8 cellular contexts compared by ENCODE assay signal in genomic region chr16:1929105-1929504, GRCh38. TPM values are rescaled to one million over a fixed set of nuclear protein-coding genes. Genes with fewer than 3 reads are reported as not detected.
DNase-seq lines count a peak whose midpoint lies in the region; ATAC-seq and TF ChIP-seq lines count a peak whose summit lies in the region.

No MANE protein-coding gene starts in this region.

- CTCF ChIA-PET in AG04450 (lab: Charles Lee) = interaction anchor here (0.6 to 5.8 kb wide), 14 partner anchors 12 to 308 kb away, joined by 3 to 83 read pairs (median 6); partner anchors contain the start of genes FAHD1 and MEIOB
- CTCF ChIA-PET in GM10248 (lab: Yijun Ruan, JAX) = interaction anchor here (0.7 to 2.8 kb wide), 15 partner anchors 8 to 157 kb away, joined by 3 to 20 read pairs (median 4); partner anchors contain the start of genes EME2, MRPS34, MSRB1 and NUBP2

- TF ChIP-seq EP300 in transverse colon (IDR thresholded peaks at IDR 0.05; ENCODE audit: low read depth) = no peak

- H3K9me3 ChIP-seq in AG04450 (ENCODE audit: control insufficient read depth, insufficient read depth, low read length) (no peaks in the 10 kb centered on the region), breast epithelium (no peaks in the 10 kb centered on the region), lower lobe of right lung (no peaks in the 10 kb centered on the region), transverse colon (no peaks in the 10 kb centered on the region)

- ATAC-seq in GM18498 (IDR thresholded peaks at IDR 0.05; ENCODE audit: unreplicated experiment) = peak; percentile 31
- peak; percentile 56 to 65 for ATAC-seq in lower lobe of right lung

- 8% methylated on average over 11 of the region's 11 CpGs; no CpG with 5 or more reads in 1 of the 2 donors for WGBS in transverse colon (ENCODE audit: low coverage in 1 of 2), 2 donors

- intact Hi-C loops in breast epithelium (cut with DNase I; ENCODE audit: low total_unique reads) (loop anchor here (5.0 kb wide), 1 partner anchor 62 kb away; no protein-coding TSS in a partner anchor), lower lobe of right lung (cut with DNase I) (no loop called here), transverse colon (cut with DNase I; ENCODE audit: low total_unique reads) (loop anchor here (1.0 kb wide), 1 partner anchor 66 kb away; no protein-coding TSS in a partner anchor)

- peaks cover 15% of the 10 kb centered on the region for H3K27me3 ChIP-seq in AG04450 (ENCODE audit: control insufficient read depth, insufficient read depth, low read length)
- H3K27me3 ChIP-seq in breast epithelium = no peaks in the 10 kb centered on the region
- peaks cover 13% of the 10 kb centered on the region for H3K27me3 ChIP-seq in lower lobe of right lung (ENCODE audit: low read depth)
- peaks cover 3% of the 10 kb centered on the region for H3K27me3 ChIP-seq in transverse colon

- in situ Hi-C loops in transverse colon (cut with MboI; ENCODE audit: low pct_ligation_motif_present in 1 of 4, low pct_unique_long_range_greater_than_20kb in 1 of 4, low sequenced_read_pairs in 3 of 4) = no loop called here

- H3K4me1 ChIP-seq in breast epithelium = no peaks in the 10 kb centered on the region
- H3K4me1 ChIP-seq in lower lobe of right lung = peaks cover 6% of the 10 kb centered on the region
- peaks cover 4 to 15% (median 9%) of the 10 kb centered on the region in 4 donors for H3K4me1 ChIP-seq in transverse colon

- DNase-seq in AG04450 (ENCODE audit: low read depth, low spot score) = no peak
- DNase-seq in NCI-H2171 treated with DMSO at 0.1 percent for 48 hours (lab: John Stamatoyannopoulos, UW) = peak; percentile 70
- no peak for DNase-seq in breast epithelium (ENCODE audit: low spot score in 2 of 2)
- no peak for DNase-seq in lower lobe of right lung
- no peak for DNase-seq in transverse colon
- no peak for DNase-seq in GM10248 (ENCODE audit: extremely low spot score)
- DNase-seq in GOT3 (lab: John Stamatoyannopoulos, UW) = no peak

- no peak overlapping the region for H3K27ac ChIP-seq in AG04450 (ENCODE audit: low read depth, low read length)
- H3K27ac ChIP-seq in breast epithelium = peak overlapping the region; percentile 56 to 82
- peak overlapping the region; percentile 80 for H3K27ac ChIP-seq in lower lobe of right lung
- H3K27ac ChIP-seq in transverse colon = peak overlapping the region; percentile 85 to 92 (median 88)

- TF ChIP-seq CTCF in AG04450 (IDR thresholded peaks at IDR 0.05; ENCODE audit: low read depth, low read length) = no peak
- no peak for TF ChIP-seq CTCF in breast epithelium (IDR thresholded peaks at IDR 0.05)
- no peak for TF ChIP-seq CTCF in lower lobe of right lung (IDR thresholded peaks at IDR 0.05)
- TF ChIP-seq CTCF in transverse colon (IDR thresholded peaks at IDR 0.05) = no peak
- TF ChIP-seq CTCF in GM10248 (IDR thresholded peaks at IDR 0.05; ENCODE audit: control extremely low read depth, extremely low read depth, low read depth, missing control alignments) = no peak

- H3K4me3 ChIP-seq in AG04450 (ENCODE audit: low read depth, low read length) = peak overlapping the region; percentile 63
- H3K4me3 ChIP-seq in breast epithelium = peak overlapping the region; percentile 55 to 85 (median 58)
- H3K4me3 ChIP-seq in lower lobe of right lung = peak overlapping the region; percentile 64
- H3K4me3 ChIP-seq in transverse colon = peak overlapping the region; percentile 37 to 77 (median 52)

- TF ChIP-seq POLR2A in breast epithelium (IDR thresholded peaks at IDR 0.05) = no peak
- TF ChIP-seq POLR2A in transverse colon (IDR thresholded peaks at IDR 0.05) = no peak

- H3K36me3 ChIP-seq in breast epithelium (no peaks in the 10 kb centered on the region), lower lobe of right lung (no peaks in the 10 kb centered on the region), transverse colon (no peaks in the 10 kb centered on the region)

- POLR2A ChIA-PET in AG04450 (lab: Yijun Ruan, JAX) = interaction anchor here (0.6 to 1.0 kb wide), 3 partner anchors 14 to 235 kb away, joined by 3 to 6 read pairs (median 5); partner anchors contain the start of genes MSRB1 and RPS2
- POLR2A ChIA-PET in GM10248 (lab: Yijun Ruan, JAX) = no interaction called here

RNA-seq across cellular contexts. Expression of gene HS3ST6, which starts 10.9 kb away (rescaled TPM):
- polyA plus RNA-seq in AG04450 (2011; rRNA removed) = not detected in 2 replicates
- polyA minus RNA-seq in AG04450 (2011; rRNA and poly(A)+ RNA removed) = not detected in 2 replicates
- total RNA-seq in breast epithelium (not detected), lower lobe of right lung (1.3 TPM), transverse colon (1 to 10 TPM in 2 of 4 donors, under 1 TPM in 1, not detected in 1; 1.00 to 4.4 (median 1.1) TPM)

RNA-seq across cellular contexts. Expression of gene MSRB1, which starts 13.9 kb away (rescaled TPM):
- 23.1 and 32.6 TPM in 2 replicates for polyA plus RNA-seq in AG04450 (2011; rRNA removed)
- 18.1 and 31.8 TPM in 2 replicates for polyA minus RNA-seq in AG04450 (2011; rRNA and poly(A)+ RNA removed)
- total RNA-seq in breast epithelium = 10 to 100 TPM; 12.1 to 17.4 (median 17.0) TPM
- total RNA-seq in lower lobe of right lung = 35.1 TPM
- total RNA-seq in transverse colon = 10 to 100 TPM; 13.9 to 56.5 (median 29.3) TPM

RNA-seq across cellular contexts. Expression of gene RPL3L, which starts 25.4 kb away (rescaled TPM):
- not detected in 2 replicates for polyA plus RNA-seq in AG04450 (2011; rRNA removed)
- not detected in 2 replicates for polyA minus RNA-seq in AG04450 (2011; rRNA and poly(A)+ RNA removed)
- total RNA-seq in breast epithelium = not detected
- total RNA-seq in lower lobe of right lung = not detected
- under 1 TPM in 1 of 4 donors, not detected in 3; 0.55 TPM for total RNA-seq in transverse colon

RNA-seq across cellular contexts. Expression of gene NDUFB10, which starts 30.2 kb away (rescaled TPM):
- 126 and 163 TPM in 2 replicates for polyA plus RNA-seq in AG04450 (2011; rRNA removed)
- 179 and 201 TPM in 2 replicates for polyA minus RNA-seq in AG04450 (2011; rRNA and poly(A)+ RNA removed)
- 100 to 1,000 TPM; 114 to 233 (median 144) TPM for total RNA-seq in breast epithelium
- total RNA-seq in lower lobe of right lung = 85.8 TPM
- total RNA-seq in transverse colon = 100 to 1,000 TPM; 137 to 496 (median 250) TPM

RNA-seq across cellular contexts. Expression of gene RPS2, which starts 35.5 kb away (rescaled TPM):
- polyA plus RNA-seq in AG04450 (2011; rRNA removed) = 2,494 and 4,570 TPM in 2 replicates
- polyA minus RNA-seq in AG04450 (2011; rRNA and poly(A)+ RNA removed) = 1,740 and 2,572 TPM in 2 replicates
- 1,000 to 10,000 TPM; 1,340 to 2,607 (median 1,661) TPM for total RNA-seq in breast epithelium
- 1,721 TPM for total RNA-seq in lower lobe of right lung
- total RNA-seq in transverse colon = 1,000 to 10,000 TPM in 3 of 4 donors, 100 to 1,000 TPM in 1; 896 to 2,085 (median 1,613) TPM
